In genomic region chr1:30761312-30762151, GRCh38 we compare ENCODE assay signal across 12 cellular contexts. TPM values are rescaled to one million over a fixed set of nuclear protein-coding genes. Genes with fewer than 3 reads are reported as not detected.
A peak's percentile ranks its signal among the peaks of the same experiment; 100 is the strongest.
DNase-seq lines count a peak whose midpoint lies in the region; ATAC-seq, FAIRE-seq and TF ChIP-seq lines count a peak whose summit lies in the region.
"Had no signal": no experiment of that assay in that cellular context is flagged by ENCODE, and none has a peak within 500 bp of the region (broad histone marks: within the 10 kb centered on the region; RNA-seq: fewer than 3 reads in every experiment).

No MANE protein-coding gene starts in this region.

- H3K9me3 ChIP-seq in tibial nerve, result no peaks in the 10 kb centered on the region
- H3K9me3 ChIP-seq: Caco-2 had no signal

- H3K27me3 Mint-ChIP-seq in stimulated activated naive CD8-positive, alpha-beta T cell treated with anti-CD3 and anti-CD28 coated beads, Interleukin-15, Interleukin-2, amounts not matched to agents 100 ng/mL and 50 ng/mL, for 24 hours, result no peaks in the 10 kb centered on the region

- WGBS in tibial nerve, 2 donors, result 38 to 48% methylated on average over 9 to 10 of the region's 11 CpGs

- no peak for TF ChIP-seq CTCF in tibial nerve (IDR thresholded peaks at IDR 0.05)

- no peaks in the 10 kb centered on the region for H3K9me3 Mint-ChIP-seq in stimulated activated naive CD8-positive, alpha-beta T cell treated with anti-CD3 and anti-CD28 coated beads, Interleukin-15, Interleukin-2, amounts not matched to agents 100 ng/mL and 50 ng/mL, for 24 hours

- ATAC-seq in stimulated activated naive CD8-positive, alpha-beta T cell treated with anti-CD3 and anti-CD28 coated beads, Interleukin-15, Interleukin-2, amounts not matched to agents 100 U/mL and 50 U/mL, for 24 hours, result no peak
- no peak for ATAC-seq in GM18519 (IDR thresholded peaks at IDR 0.05; ENCODE audit: low FRiP score, unreplicated experiment)

- peaks cover 93% of the 10 kb centered on the region for H3K4me1 Mint-ChIP-seq in stimulated activated naive CD8-positive, alpha-beta T cell treated with anti-CD3 and anti-CD28 coated beads, Interleukin-15, Interleukin-2, amounts not matched to agents 100 ng/mL and 50 ng/mL, for 24 hours (ENCODE audit: low read depth)

- peaks cover 0 to 52% (median 32%) of the 10 kb centered on the region in 4 donors for H3K4me1 ChIP-seq in tibial nerve
- H3K4me1 ChIP-seq: Caco-2 had no signal

- TF ChIP-seq POLR2A in tibial nerve (IDR thresholded peaks at IDR 0.05) (no peak), H54 (IDR thresholded peaks at IDR 0.05; ENCODE audit: low read depth, low read length) (no peak)

- no peak for TF ChIP-seq EP300 in tibial nerve (IDR thresholded peaks at IDR 0.05)

- no peaks in the 10 kb centered on the region for H3K36me3 Mint-ChIP-seq in stimulated activated naive CD8-positive, alpha-beta T cell treated with anti-CD3 and anti-CD28 coated beads, Interleukin-15, Interleukin-2, amounts not matched to agents 100 ng/mL and 50 ng/mL, for 24 hours (ENCODE audit: low read depth)

- H3K27me3 ChIP-seq in tibial nerve, result no peaks in the 10 kb centered on the region

- DNase-seq in stimulated activated naive CD8-positive, alpha-beta T cell treated with anti-CD3 and anti-CD28 coated beads, Interleukin-15, Interleukin-2, amounts not matched to agents 100 U/mL and 50 U/mL, for 24 hours, result no peak
- peak; percentile 33 for DNase-seq in UCSD-AML1 (lab: John Stamatoyannopoulos, UW; ENCODE audit: unreplicated experiment)
- peak; percentile 84 for DNase-seq in islet precursor cell
- no peak for DNase-seq in tibial nerve (ENCODE audit: low spot score in 2 of 2)
- DNase-seq in NK-92 treated with Interleukin-12 subunit alpha and Interleukin-12 subunit beta, amount 100 ng/mL, for 24 hours (lab: John Stamatoyannopoulos, UW), result no peak
- no peak for DNase-seq in H54 (ENCODE audit: insufficient read length, low spot score)
- DNase-seq: Caco-2, dermis blood vessel endothelial cell had no signal

- H3K27ac ChIP-seq in tibial nerve, result peak overlapping the region in 3 of 4 donors; percentile 11 to 36 (median 30)

- H3K36me3 ChIP-seq in tibial nerve, result no peaks in the 10 kb centered on the region

- no peak for FAIRE-seq in H54 (lab: Jason Lieb, UNC)
- FAIRE-seq: islet of Langerhans had no signal

- H3K27ac Mint-ChIP-seq in stimulated activated naive CD8-positive, alpha-beta T cell treated with anti-CD3 and anti-CD28 coated beads, Interleukin-15, Interleukin-2, amounts not matched to agents 100 ng/mL and 50 ng/mL, for 24 hours, result peak overlapping the region; percentile 71

- peak overlapping the region; percentile 72 for H3K4me3 Mint-ChIP-seq in stimulated activated naive CD8-positive, alpha-beta T cell treated with anti-CD3 and anti-CD28 coated beads, Interleukin-15, Interleukin-2, amounts not matched to agents 100 ng/mL and 50 ng/mL, for 24 hours

- H3K4me3 ChIP-seq in tibial nerve, result no peak overlapping the region

RNA-seq across cellular contexts. Expression of gene LAPTM5, which starts 4.0 kb away (rescaled TPM):
- 10 to 100 TPM; 21.1 to 67.8 (median 43.1) TPM for total RNA-seq in tibial nerve
- total RNA-seq: Caco-2, NCI-H460 had no signal

RNA-seq across cellular contexts. Expression of gene MATN1, which starts 38.1 kb away (rescaled TPM):
- not detected for total RNA-seq in tibial nerve
- total RNA-seq: Caco-2 had no signal

Comparison
In these comparisons a context has a peak if more than half of its experiments do, and no peak if none do; other contexts are left out.
1. DNase-seq: peak in UCSD-AML1 (single experiment) and islet precursor cell (single experiment); none in stimulated activated naive CD8-positive, alpha-beta T cell treated with anti-CD3 and anti-CD28 coated beads, Interleukin-15, Interleukin-2, amounts not matched to agents 100 U/mL and 50 U/mL, for 24 hours (single experiment), tibial nerve (0 of 2), NK-92 treated with Interleukin-12 subunit alpha and Interleukin-12 subunit beta, amount 100 ng/mL, for 24 hours (single experiment) and H54 (single experiment).